7 cellular contexts compared by ENCODE assay signal in the genomic region with DNA sequence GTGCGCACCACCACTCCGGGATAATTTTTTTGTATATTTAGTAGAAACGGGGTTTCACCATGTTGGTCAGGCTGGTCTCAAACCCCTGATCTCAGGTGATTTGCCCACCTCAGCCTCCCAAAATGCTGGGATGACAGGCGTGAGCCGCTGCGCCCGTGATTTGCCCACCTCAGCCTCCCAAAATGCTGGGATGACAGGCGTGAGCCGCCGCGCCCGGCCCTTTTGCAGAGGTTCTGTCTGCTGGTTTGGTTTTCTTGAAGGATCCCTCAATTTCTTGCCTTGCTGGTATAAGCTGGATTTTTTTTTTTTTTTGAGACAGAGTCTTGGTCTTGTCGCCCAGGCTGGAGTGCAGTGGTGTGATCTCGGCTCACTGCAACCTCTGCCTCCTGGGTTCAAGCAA. TPM values are rescaled to one million over a fixed set of nuclear protein-coding genes. Genes with fewer than 3 reads are reported as not detected.
DNase-seq lines count a peak whose midpoint lies in the region; ATAC-seq and TF ChIP-seq lines count a peak whose summit lies in the region.
"Not testable (repeated sequence)": the region's sequence is repeated elsewhere in the genome, so short reads cannot be mapped to it uniquely, and the experiment has no call there.

No MANE protein-coding gene starts in this region.

- H3K36me3 ChIP-seq in CD4-positive, alpha-beta memory T cell (ENCODE audit: insufficient read depth, low read length); Loucy (ENCODE audit: insufficient read depth, low read length); SU-DHL-6 (ENCODE audit: low read length); lower lobe of right lung: not testable (repeated sequence)

- peaks cover 3 to 12% of the 10 kb centered on the region in 2 donors for H3K36me3 Mint-ChIP-seq in CD4-positive, alpha-beta memory T cell
- peaks cover 26% of the 10 kb centered on the region for H3K36me3 Mint-ChIP-seq in activated CD4-positive, alpha-beta memory T cell treated with anti-CD3 and anti-CD28 coated beads, Interleukin-2, amount 10 ng/mL, durations not matched to agents 7 days and 5 days (ENCODE audit: low read depth)
- not testable (repeated sequence) for H3K36me3 Mint-ChIP-seq in chondrocyte (ENCODE audit: low read depth)

- H3K9me3 Mint-ChIP-seq in CD4-positive, alpha-beta memory T cell; activated CD4-positive, alpha-beta memory T cell treated with anti-CD3 and anti-CD28 coated beads, Interleukin-2, amount 10 ng/mL, durations not matched to agents 7 days and 5 days; chondrocyte (ENCODE audit: low read depth): not testable (repeated sequence)

- POLR2A ChIA-PET in CD4-positive, alpha-beta memory T cell (lab: Charles Lee; ENCODE audit: partially characterized antibody), result interaction anchor here (3.0 kb wide), 1 partner anchor 8 kb away, joined by 21 read pairs; a partner anchor contains a TSS
- POLR2A ChIA-PET in activated CD4-positive, alpha-beta memory T cell treated with anti-CD3 and anti-CD28 coated beads, Interleukin-2, amount 10 ng/mL, durations not matched to agents 7 days and 5 days (lab: Charles Lee), result interaction anchor here (1.0 to 4.1 kb wide), 4 partner anchors 8 to 37 kb away, joined by 3 to 33 read pairs (median 4); a partner anchor contains a TSS

- ATAC-seq in lower lobe of right lung, result not testable (repeated sequence)

- H2AFZ ChIP-seq in Loucy (ENCODE audit: low read length); SU-DHL-6 (ENCODE audit: low read depth, low read length, severe bottlenecking): not testable (repeated sequence)

- H3F3A ChIP-seq in Loucy (ENCODE audit: low read depth); SU-DHL-6 (ENCODE audit: insufficient read depth): not testable (repeated sequence)

- not testable (repeated sequence) for DNase-seq in CD4-positive, alpha-beta memory T cell; activated CD4-positive, alpha-beta memory T cell treated with anti-CD3 and anti-CD28 coated beads, Interleukin-2, amount 10 ng/mL, durations not matched to agents 7 days and 5 days
- DNase-seq in chondrocyte (ENCODE audit: low spot score) (peak; percentile 59), lower lobe of right lung (peak; percentile 40), posterior vena cava (ENCODE audit: low spot score) (peak; percentile 52)

- H3K27ac Mint-ChIP-seq in CD4-positive, alpha-beta memory T cell; chondrocyte (ENCODE audit: unreplicated experiment): not testable (repeated sequence)
- H3K27ac Mint-ChIP-seq in activated CD4-positive, alpha-beta memory T cell treated with anti-CD3 and anti-CD28 coated beads, Interleukin-2, amount 10 ng/mL, durations not matched to agents 7 days and 5 days, result peak overlapping the region; percentile 35

- not testable (repeated sequence) for H3K9ac ChIP-seq in Loucy (ENCODE audit: low read depth, low read length, poor library complexity, severe bottlenecking); SU-DHL-6 (ENCODE audit: low read length)

- H3K4me3 ChIP-seq in CD4-positive, alpha-beta memory T cell (ENCODE audit: low read length in 2 of 2); SU-DHL-6 (ENCODE audit: insufficient read depth, low read length, poor library complexity, severe bottlenecking); lower lobe of right lung: not testable (repeated sequence)
- H3K4me3 ChIP-seq in Loucy (ENCODE audit: low read length, poor library complexity, severe bottlenecking), result peak overlapping the region; percentile 60

- peaks cover 91% of the 10 kb centered on the region for H3K79me2 ChIP-seq in Loucy (ENCODE audit: insufficient read depth, low read length)
- H3K79me2 ChIP-seq in SU-DHL-6 (ENCODE audit: insufficient read depth, low read length), result peaks cover 96% of the 10 kb centered on the region

- not testable (repeated sequence) for H3K9me2 ChIP-seq in Loucy (replicated peaks; ENCODE audit: low read depth, low read length); SU-DHL-6 (replicated peaks; ENCODE audit: insufficient read depth, low read length)

- H3K9me3 ChIP-seq in CD4-positive, alpha-beta memory T cell (ENCODE audit: control insufficient read depth in 1 of 2, low read length in 2 of 2); Loucy (ENCODE audit: insufficient read depth, low read depth, low read length); SU-DHL-6 (ENCODE audit: insufficient read depth, low read length); lower lobe of right lung: not testable (repeated sequence)

- H3K4me2 ChIP-seq in Loucy (ENCODE audit: low read depth, low read length, poor library complexity, severe bottlenecking), result peak overlapping the region; percentile 65
- peak overlapping the region; percentile 48 for H3K4me2 ChIP-seq in SU-DHL-6 (ENCODE audit: low read depth, low read length, poor library complexity, severe bottlenecking)

- CTCF ChIA-PET in CD4-positive, alpha-beta memory T cell (lab: Charles Lee; ENCODE audit: partially characterized antibody), result interaction anchor here (1.3 kb wide), 1 partner anchor 8 kb away, joined by 5 read pairs; no protein-coding TSS in a partner anchor
- CTCF ChIA-PET in activated CD4-positive, alpha-beta memory T cell treated with anti-CD3 and anti-CD28 coated beads, Interleukin-2, amount 10 ng/mL, durations not matched to agents 7 days and 5 days (lab: Charles Lee), result interaction anchor here (1.4 to 2.3 kb wide), 2 partner anchors 46 to 48 kb away, joined by 4 to 12 read pairs; a partner anchor contains a TSS

- intact Hi-C loops in CD4-positive, alpha-beta memory T cell (cut with micrococcal nuclease); lower lobe of right lung (cut with DNase I); posterior vena cava (cut with DNase I): not testable (repeated sequence)

- H3K27me3 Mint-ChIP-seq in CD4-positive, alpha-beta memory T cell; activated CD4-positive, alpha-beta memory T cell treated with anti-CD3 and anti-CD28 coated beads, Interleukin-2, amount 10 ng/mL, durations not matched to agents 7 days and 5 days; chondrocyte (ENCODE audit: low read depth): not testable (repeated sequence)

- peak overlapping the region; percentile 7 for H3K27ac ChIP-seq in CD4-positive, alpha-beta memory T cell (ENCODE audit: low read depth, low read length)
- not testable (repeated sequence) for H3K27ac ChIP-seq in SU-DHL-6 (ENCODE audit: low read depth, low read length); lower lobe of right lung

- peaks cover 66% of the 10 kb centered on the region for H3K4me1 ChIP-seq in CD4-positive, alpha-beta memory T cell (ENCODE audit: insufficient read depth, low read length)
- H3K4me1 ChIP-seq in Loucy (ENCODE audit: insufficient read depth, low read length, poor library complexity, severe bottlenecking) (peaks cover 45% of the 10 kb centered on the region), lower lobe of right lung (peaks cover 59% of the 10 kb centered on the region)

- H3K4me1 Mint-ChIP-seq in CD4-positive, alpha-beta memory T cell, result peaks cover 35 to 80% (median 52%) of the 10 kb centered on the region in 4 donors
- peaks cover 51% of the 10 kb centered on the region for H3K4me1 Mint-ChIP-seq in activated CD4-positive, alpha-beta memory T cell treated with anti-CD3 and anti-CD28 coated beads, Interleukin-2, amount 10 ng/mL, durations not matched to agents 7 days and 5 days
- H3K4me1 Mint-ChIP-seq in chondrocyte (ENCODE audit: low read depth), result peaks cover 25% of the 10 kb centered on the region

- TF ChIP-seq CTCF in Loucy (conservative IDR thresholded peaks at IDR 0.05; ENCODE audit: low read length); SU-DHL-6 (IDR thresholded peaks at IDR 0.05; ENCODE audit: insufficient read depth, low read length, poor library complexity, severe bottlenecking); chondrocyte (IDR thresholded peaks at IDR 0.05); lower lobe of right lung (IDR thresholded peaks at IDR 0.05): not testable (repeated sequence)

- peaks cover 59% of the 10 kb centered on the region for H4K20me1 ChIP-seq in Loucy (ENCODE audit: insufficient read depth, low read length, poor library complexity, severe bottlenecking)
- not testable (repeated sequence) for H4K20me1 ChIP-seq in SU-DHL-6 (ENCODE audit: low read depth, low read length)

- H3K4me3 Mint-ChIP-seq in CD4-positive, alpha-beta memory T cell; activated CD4-positive, alpha-beta memory T cell treated with anti-CD3 and anti-CD28 coated beads, Interleukin-2, amount 10 ng/mL, durations not matched to agents 7 days and 5 days; chondrocyte (ENCODE audit: unreplicated experiment): not testable (repeated sequence)

- H3K27me3 ChIP-seq in CD4-positive, alpha-beta memory T cell (ENCODE audit: insufficient read depth, low read length); Loucy (ENCODE audit: insufficient read depth, low read length, poor library complexity, severe bottlenecking); SU-DHL-6 (ENCODE audit: low read length); lower lobe of right lung (ENCODE audit: low read depth): not testable (repeated sequence)

RNA-seq across cellular contexts. Expression of a gene that starts 8.6 kb away (rescaled TPM):
- total RNA-seq in CD4-positive, alpha-beta memory T cell, result 100 to 1,000 TPM in 1 of 2 experiments, 10 to 100 TPM in 1; 99.6 to 118 TPM
- 10 to 100 TPM in 1 of 2 donors, 1 to 10 TPM in 1; 6.7 to 35.5 TPM for polyA plus RNA-seq in CD4-positive, alpha-beta memory T cell
- total RNA-seq in activated CD4-positive, alpha-beta memory T cell treated with anti-CD3 and anti-CD28 coated beads, Interleukin-2, amount 10 ng/mL, durations not matched to agents 7 days and 5 days, result 10 to 100 TPM; 87.1 to 91.4 TPM
- total RNA-seq in chondrocyte, result 59.6 to 92.3 TPM (median 61.0 TPM) in 3 replicates
- 73.5 TPM for total RNA-seq in lower lobe of right lung
- 10 to 100 TPM; 56.2 to 59.6 TPM for total RNA-seq in posterior vena cava

RNA-seq across cellular contexts. Expression of a gene that starts 21.9 kb away (rescaled TPM):
- 10 to 100 TPM; 82.3 to 86.2 TPM for total RNA-seq in CD4-positive, alpha-beta memory T cell
- polyA plus RNA-seq in CD4-positive, alpha-beta memory T cell, result 10 to 100 TPM; 54.3 to 59.4 TPM
- total RNA-seq in activated CD4-positive, alpha-beta memory T cell treated with anti-CD3 and anti-CD28 coated beads, Interleukin-2, amount 10 ng/mL, durations not matched to agents 7 days and 5 days, result 10 to 100 TPM; 49.8 to 55.9 TPM
- total RNA-seq in chondrocyte, result 24.5 to 27.3 TPM (median 27.2 TPM) in 3 replicates
- total RNA-seq in lower lobe of right lung, result 71.0 TPM
- 10 to 100 TPM; 14.9 to 18.0 TPM for total RNA-seq in posterior vena cava

RNA-seq across cellular contexts. Expression of a gene that starts 37.1 kb away (rescaled TPM):
- 10 to 100 TPM; 26.8 to 29.1 TPM for total RNA-seq in CD4-positive, alpha-beta memory T cell
- polyA plus RNA-seq in CD4-positive, alpha-beta memory T cell, result 10 to 100 TPM in 1 of 2 donors, 1 to 10 TPM in 1; 3.6 to 13.7 TPM
- 10 to 100 TPM; 24.0 to 25.4 TPM for total RNA-seq in activated CD4-positive, alpha-beta memory T cell treated with anti-CD3 and anti-CD28 coated beads, Interleukin-2, amount 10 ng/mL, durations not matched to agents 7 days and 5 days
- 32.5 to 34.8 TPM (median 33.0 TPM) in 3 replicates for total RNA-seq in chondrocyte
- 15.2 TPM for total RNA-seq in lower lobe of right lung
- total RNA-seq in posterior vena cava, result 10 to 100 TPM in 1 of 2 donors, 1 to 10 TPM in 1; 9.1 to 11.0 TPM

RNA-seq across cellular contexts. Expression of a gene that starts 48.7 kb away (rescaled TPM):
- total RNA-seq in CD4-positive, alpha-beta memory T cell, result 10 to 100 TPM; 76.7 to 79.1 TPM
- polyA plus RNA-seq in CD4-positive, alpha-beta memory T cell, result 10 to 100 TPM; 27.9 to 30.2 TPM
- total RNA-seq in activated CD4-positive, alpha-beta memory T cell treated with anti-CD3 and anti-CD28 coated beads, Interleukin-2, amount 10 ng/mL, durations not matched to agents 7 days and 5 days, result 10 to 100 TPM; 31.9 to 34.2 TPM
- total RNA-seq in chondrocyte (25.8 to 33.9 TPM (median 27.9 TPM) in 3 replicates), lower lobe of right lung (28.4 TPM), posterior vena cava (10 to 100 TPM; 15.9 to 17.7 TPM)
